In the genomic region with DNA sequence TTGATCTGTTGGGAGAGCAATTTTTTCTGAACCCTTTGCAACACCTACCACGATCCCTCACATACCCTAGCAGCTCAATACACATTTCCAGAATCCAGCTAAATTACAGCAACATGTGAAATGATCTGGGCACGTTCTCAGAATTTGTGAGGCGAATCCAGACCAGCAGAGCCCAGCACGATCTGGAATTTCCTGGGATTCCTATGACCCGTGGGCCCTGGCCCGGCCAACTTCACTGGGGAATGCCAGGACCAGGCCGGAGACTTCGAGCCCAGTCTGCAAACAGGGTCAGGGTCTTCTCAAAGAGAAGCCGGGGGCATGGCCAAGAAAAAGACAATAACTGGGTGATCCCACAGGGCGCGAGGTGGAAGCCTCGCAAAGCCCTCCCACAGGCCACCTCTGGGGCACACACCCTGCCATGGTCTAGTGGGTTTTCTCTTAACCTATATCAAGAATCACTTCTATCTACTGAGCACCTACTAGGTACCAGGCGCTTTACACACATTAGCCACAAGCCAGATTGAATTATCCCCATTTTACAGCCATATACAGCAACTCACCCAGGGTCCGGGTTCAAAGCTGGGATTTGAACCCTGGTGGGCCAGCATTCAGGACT, we compare ENCODE assay signal across 11 cellular contexts. TPM values are rescaled to one million over a fixed set of nuclear protein-coding genes. Genes with fewer than 3 reads are reported as not detected.
DNase-seq lines count a peak whose midpoint lies in the region; ATAC-seq and TF ChIP-seq lines count a peak whose summit lies in the region.
"Had no signal": no experiment of that assay in that cellular context is flagged by ENCODE, and none has a peak within 500 bp of the region (broad histone marks: within the 10 kb centered on the region; RNA-seq: fewer than 3 reads in every experiment).

No MANE protein-coding gene starts in this region.

- peaks cover 54% of the 10 kb centered on the region for H3K4me1 ChIP-seq in A673 (ENCODE audit: insufficient read depth, low read length, poor library complexity, severe bottlenecking)
- peaks cover 55% of the 10 kb centered on the region for H3K4me1 ChIP-seq in right cardiac atrium (ENCODE audit: control insufficient read depth, insufficient read depth, low read length)

- TF ChIP-seq CTCF in A673 (conservative IDR thresholded peaks at IDR 0.05; ENCODE audit: low read depth, low read length) (no peak), activated B cell treated with CpG ODN at 0.5 μM for 24 hours (IDR thresholded peaks at IDR 0.05) (no peak)

- H3K4me1 Mint-ChIP-seq in activated B cell treated with CpG ODN at 0.5 μM for 24 hours, result peaks cover 96% of the 10 kb centered on the region

- peak overlapping the region; percentile 26 for H3K4me3 Mint-ChIP-seq in activated B cell treated with CpG ODN at 0.5 μM for 24 hours

- POLR2A ChIA-PET in A673 (lab: Charles Lee; ENCODE audit: low non-redundant PET), result no interaction called here
- POLR2A ChIA-PET in activated B cell treated with CpG ODN at 0.5 μM for 24 hours (lab: Charles Lee), result interaction anchor here (1.2 to 7.8 kb wide), 2 partner anchors 7 to 32 kb away, joined by 3 to 78 read pairs; no protein-coding TSS in a partner anchor

- H3K9me3 Mint-ChIP-seq in activated B cell treated with CpG ODN at 0.5 μM for 24 hours, result no peaks in the 10 kb centered on the region

- CTCF ChIA-PET in A673 (lab: Charles Lee), result no interaction called here
- CTCF ChIA-PET in activated B cell treated with CpG ODN at 0.5 μM for 24 hours (lab: Charles Lee), result no interaction called here

- H3K27ac ChIP-seq in A673 (ENCODE audit: low read depth, low read length, poor library complexity, severe bottlenecking) (peak overlapping the region; percentile 15), right cardiac atrium (ENCODE audit: low read length) (peak overlapping the region; percentile 49)
- H3K27ac ChIP-seq: thoracic aorta had no signal

- H3K27ac Mint-ChIP-seq in activated B cell treated with CpG ODN at 0.5 μM for 24 hours, result peak overlapping the region; percentile 82

- no peaks in the 10 kb centered on the region for H3K27me3 Mint-ChIP-seq in activated B cell treated with CpG ODN at 0.5 μM for 24 hours

- H3K27me3 ChIP-seq in A673 (replicated peaks; ENCODE audit: insufficient read depth, low read depth, low read length, poor library complexity) (no peaks in the 10 kb centered on the region), right cardiac atrium (ENCODE audit: control insufficient read depth, insufficient read depth) (no peaks in the 10 kb centered on the region)

- WGBS in right cardiac atrium, result 63% methylated on average over 14 of the region's 14 CpGs

- peaks cover 43% of the 10 kb centered on the region for H3K36me3 Mint-ChIP-seq in activated B cell treated with CpG ODN at 0.5 μM for 24 hours (ENCODE audit: low read depth)

- no TSS peak for BruUV-seq in A673 (replicated peaks; lab: Mats Ljungman, UMichigan)

- intact Hi-C loops in A673 (cut with micrococcal nuclease; ENCODE audit: unreplicated experiment) (no loop called here), activated B cell treated with CpG ODN at 0.5 μM for 24 hours (cut with micrococcal nuclease) (loop anchor here (1.0 to 10.0 kb wide), 2 partner anchors 10 to 1334 kb away; no protein-coding TSS in a partner anchor), right cardiac atrium (cut with DNase I) (no loop called here)

- ATAC-seq in activated B cell treated with CpG ODN at 0.5 μM for 24 hours (ENCODE audit: low read depth) (peak; percentile 72), right cardiac atrium (no peak), HG02763 (IDR thresholded peaks at IDR 0.05; ENCODE audit: unreplicated experiment) (no peak)

- H3K4me3 ChIP-seq in A673 (ENCODE audit: low read depth, low read length, poor library complexity, severe bottlenecking) (no peak overlapping the region), right cardiac atrium (ENCODE audit: low read length) (no peak overlapping the region)
- H3K4me3 ChIP-seq: thoracic aorta had no signal

- H3K36me3 ChIP-seq in A673 (ENCODE audit: insufficient read depth, low read length, poor library complexity, severe bottlenecking), result no peaks in the 10 kb centered on the region
- H3K36me3 ChIP-seq: thoracic aorta had no signal

- H3K9me3 ChIP-seq in A673 (ENCODE audit: low read depth, low read length, poor library complexity, severe bottlenecking), result no peaks in the 10 kb centered on the region
- H3K9me3 ChIP-seq in right cardiac atrium (ENCODE audit: control insufficient read depth, low read length), result no peaks in the 10 kb centered on the region
- H3K9me3 ChIP-seq: thoracic aorta had no signal

- DNase-seq in A673 (ENCODE audit: low spot score) (no peak), activated B cell treated with CpG ODN at 0.5 μM for 24 hours (no peak), right cardiac atrium (peak in 1 of 3 donors; percentile 41), renal cortical epithelial cell (ENCODE audit: low read depth) (peak; percentile 71), anterior cingulate cortex (lab: John Stamatoyannopoulos, UW) (no peak), OCI-M1 (lab: John Stamatoyannopoulos, UW) (no peak), T-helper 1 cell (no peak)
- DNase-seq: NCI-H1048, SHP77 had no signal

RNA-seq across cellular contexts. Expression of a gene that starts 33.8 kb away (rescaled TPM):
- 18.3 and 19.8 TPM in 2 replicates for total RNA-seq in A673 (2021)
- 70.9 and 73.9 TPM in 2 replicates for total RNA-seq in activated B cell treated with CpG ODN at 0.5 μM for 24 hours
- total RNA-seq in right cardiac atrium, result 10 to 100 TPM; 34.6 to 58.3 (median 49.8) TPM
- polyA plus RNA-seq in right cardiac atrium, result 39.5 TPM
- 15.5 and 20.4 TPM in 2 replicates for total RNA-seq in renal cortical epithelial cell
